16 cellular contexts compared by ENCODE assay signal in genomic region chr7:49783446-49783845, GRCh38. TPM values are rescaled to one million over a fixed set of nuclear protein-coding genes. Genes with fewer than 3 reads are reported as not detected.
DNase-seq lines count a peak whose midpoint lies in the region; ATAC-seq and TF ChIP-seq lines count a peak whose summit lies in the region.
"Had no signal": no experiment of that assay in that cellular context is flagged by ENCODE, and none has a peak within 500 bp of the region (broad histone marks: within the 10 kb centered on the region; RNA-seq: fewer than 3 reads in every experiment).

No MANE protein-coding gene starts in this region.

- DNase-seq in G401 (ENCODE audit: low spot score) (peak; percentile 100), globus pallidus (ENCODE audit: low spot score) (peak; percentile 37), right cardiac atrium (peak; percentile 61 to 82 (median 79)), sciatic nerve (ENCODE audit: low spot score) (no peak), HFFc6 (no peak), kidney glomerular epithelial cell (lab: John Stamatoyannopoulos, UW) (no peak), osteoblast (ENCODE audit: insufficient read length, low spot score, missing footprints) (no peak)
- DNase-seq: 8988T, EL, NCI-H1436 treated with DMSO at 0.1 percent for 48 hours, NCI-H774, SHP77 had no signal

- no peak for TF ChIP-seq CTCF in HFFc6 (IDR thresholded peaks at IDR 0.05)
- TF ChIP-seq CTCF in osteoblast (IDR thresholded peaks at IDR 0.05; ENCODE audit: extremely low read depth, low read depth, low read length) = no peak

- 51% methylated on average over 7 of the region's 7 CpGs for WGBS in right cardiac atrium

- no peak overlapping the region for H2AFZ ChIP-seq in osteoblast (ENCODE audit: low read length)

- H3K27ac ChIP-seq in right cardiac atrium (ENCODE audit: low read length) = peak overlapping the region; percentile 57
- H3K27ac ChIP-seq in osteoblast (ENCODE audit: low read depth, low read length) = no peak overlapping the region

- H3K4me3 Mint-ChIP-seq in HFFc6 = no peak overlapping the region

- H3K4me1 Mint-ChIP-seq in HFFc6 (ENCODE audit: low read depth) = no peaks in the 10 kb centered on the region

- in situ Hi-C loops in G401 (cut with HindIII; ENCODE audit: low sequenced_read_pairs) = no loop called here

- H3K9me3 ChIP-seq in right cardiac atrium (ENCODE audit: control insufficient read depth, low read length) (no peaks in the 10 kb centered on the region), osteoblast (ENCODE audit: low read depth, low read length) (no peaks in the 10 kb centered on the region)

- peaks cover 3% of the 10 kb centered on the region for H3K27me3 Mint-ChIP-seq in HFFc6 (ENCODE audit: insufficient read depth)

- intact Hi-C loops in right cardiac atrium (cut with DNase I) = no loop called here
- intact Hi-C loops in sciatic nerve (cut with DNase I) = no loop called here

- H3K27ac Mint-ChIP-seq in HFFc6 = no peak overlapping the region

- H3K4me3 ChIP-seq in right cardiac atrium (ENCODE audit: low read length) (no peak overlapping the region), osteoblast (ENCODE audit: insufficient read depth, low read length) (no peak overlapping the region)

- H3K4me2 ChIP-seq in osteoblast (ENCODE audit: insufficient read depth, low read length) = no peak overlapping the region

- H4K20me1 ChIP-seq in osteoblast (ENCODE audit: insufficient read depth, low read length) = no peaks in the 10 kb centered on the region

- H3K27me3 ChIP-seq in right cardiac atrium (ENCODE audit: control insufficient read depth, insufficient read depth) (no peaks in the 10 kb centered on the region), osteoblast (ENCODE audit: insufficient read depth, low read length) (no peaks in the 10 kb centered on the region)

- peaks cover 37% of the 10 kb centered on the region for H3K9me3 Mint-ChIP-seq in HFFc6

- H3K36me3 Mint-ChIP-seq in HFFc6 (ENCODE audit: low read depth) = no peaks in the 10 kb centered on the region; the same call in 1 of the 2 replicates

- ATAC-seq in right cardiac atrium (peak; percentile 90 to 92), sciatic nerve (peak; percentile 46), GM18498 (IDR thresholded peaks at IDR 0.05; ENCODE audit: unreplicated experiment) (no peak)
- ATAC-seq: HCT116 had no signal

- H3K36me3 ChIP-seq in osteoblast (ENCODE audit: insufficient read depth, low read length) = no peaks in the 10 kb centered on the region

- H3K4me1 ChIP-seq in right cardiac atrium (ENCODE audit: control insufficient read depth, insufficient read depth, low read length) (peaks cover 5% of the 10 kb centered on the region), osteoblast (ENCODE audit: insufficient read depth, low read length) (no peaks in the 10 kb centered on the region)

- H3K79me2 ChIP-seq in osteoblast (ENCODE audit: insufficient read depth, low read length) = no peaks in the 10 kb centered on the region

RNA-seq across cellular contexts. Expression of gene VWC2, which starts 10.0 kb away (rescaled TPM):
- total RNA-seq in G401 (2014; rRNA removed; shearing (Covaris generic)) = not detected in 2 replicates
- total RNA-seq in right cardiac atrium = 10 to 100 TPM in 2 of 4 donors, 1 to 10 TPM in 2; 3.6 to 11.9 (median 10.4) TPM
- polyA plus RNA-seq in right cardiac atrium = 5.8 TPM
- 0.09 TPM for total RNA-seq in sciatic nerve
- not detected for total RNA-seq in HFFc6 (2021; fragmentation: NEBNext Ultra II Directional; extraction: Animal tissue kit (Norgen Biotek cat#: 25700))
- not detected in 2 replicates for total RNA-seq in osteoblast
- total RNA-seq: HT1080, NCI-H460 had no signal

Comparison
In these comparisons a context has a peak if more than half of its experiments do, and no peak if none do; other contexts are left out.
1. DNase-seq: peak in G401 (single experiment), globus pallidus (single experiment) and right cardiac atrium (3 of 3); none in sciatic nerve (single experiment), HFFc6 (single experiment), kidney glomerular epithelial cell (single experiment) and osteoblast (single experiment).